Comparison of ENCODE assay signal across 8 cellular contexts in the genomic region with DNA sequence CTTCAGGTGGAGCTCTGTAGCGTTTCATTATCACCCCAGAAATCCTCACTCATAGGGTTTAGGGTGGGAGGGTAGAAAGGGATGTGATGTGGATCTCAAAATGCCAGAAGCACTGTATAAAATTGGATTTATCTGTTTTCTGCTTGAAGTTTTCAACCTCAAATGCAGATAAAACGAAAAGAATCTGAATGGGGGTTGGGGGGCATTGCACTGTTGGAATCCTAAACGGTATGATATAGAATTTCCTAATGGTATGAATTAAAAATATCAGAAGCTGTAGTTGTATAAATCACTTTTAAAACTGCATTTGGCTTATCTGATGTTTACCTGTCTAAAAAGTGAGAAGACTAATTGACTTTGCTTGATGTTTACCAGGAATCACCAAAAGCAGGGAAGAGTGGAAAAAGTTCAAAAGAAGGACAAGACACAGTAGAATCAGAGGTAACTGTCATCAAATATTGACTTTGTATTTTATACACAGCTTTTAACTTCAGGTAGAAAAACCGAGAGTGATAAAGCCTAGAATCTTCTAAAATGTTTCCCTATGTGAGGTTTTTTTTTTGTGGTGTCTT. TPM values are rescaled to one million over a fixed set of nuclear protein-coding genes. Genes with fewer than 3 reads are reported as not detected.
DNase-seq lines count a peak whose midpoint lies in the region; ATAC-seq and TF ChIP-seq lines count a peak whose summit lies in the region.

No MANE protein-coding gene starts in this region.

- H3K4me3 Mint-ChIP-seq in T-helper 2 cell treated with Interferon-gamma antibody and Interleukin-4, amounts not matched to agents 5 μg/mL and 100 μg/mL, for 36 hours, result peak overlapping the region; percentile 88

- no peak for TF ChIP-seq CTCF in kidney epithelial cell (IDR thresholded peaks at IDR 0.05; ENCODE audit: insufficient read depth, low read length, poor library complexity, severe bottlenecking)
- TF ChIP-seq CTCF in suprapubic skin (IDR thresholded peaks at IDR 0.05), result no peak

- H3K4me3 ChIP-seq in adipocyte (ENCODE audit: low read length) (peak overlapping the region; percentile 84), kidney epithelial cell (ENCODE audit: low read depth, low read length) (peak overlapping the region; percentile 68), suprapubic skin (peak overlapping the region; percentile 68)

- H3K4me1 ChIP-seq in adipocyte (ENCODE audit: control insufficient read depth, insufficient read depth, low read length) (peaks cover 9% of the 10 kb centered on the region), suprapubic skin (peaks cover 24% of the 10 kb centered on the region)

- H3K27ac ChIP-seq in suprapubic skin, result no peak overlapping the region

- peak overlapping the region; percentile 79 for H3K9ac ChIP-seq in adipocyte (ENCODE audit: low read length)

- DNase-seq in T-helper 2 cell treated with Interferon-gamma antibody and Interleukin-4, amounts not matched to agents 5 μg/mL and 100 μg/mL, for 36 hours (ENCODE audit: low spot score), result no peak
- DNase-seq in T-helper 2 cell, result no peak
- no peak for DNase-seq in adipocyte (ENCODE audit: low read depth)
- DNase-seq in kidney epithelial cell (ENCODE audit: low read depth), result no peak
- no peak for DNase-seq in suprapubic skin (ENCODE audit: low spot score in 2 of 2)
- no peak for DNase-seq in HT-29 (ENCODE audit: low spot score)

- peaks cover 6% of the 10 kb centered on the region for H3K27me3 Mint-ChIP-seq in T-helper 2 cell treated with Interferon-gamma antibody and Interleukin-4, amounts not matched to agents 5 μg/mL and 100 μg/mL, for 36 hours (ENCODE audit: low read depth)

- H3K36me3 ChIP-seq in adipocyte (ENCODE audit: control insufficient read depth, insufficient read depth, low read length, severe bottlenecking) (peaks cover 2% of the 10 kb centered on the region), kidney epithelial cell (ENCODE audit: control insufficient read depth, insufficient read depth, low read length) (no peaks in the 10 kb centered on the region), suprapubic skin (peaks cover 4% of the 10 kb centered on the region)

- 28% methylated on average over 4 of the region's 4 CpGs for WGBS in suprapubic skin

- H3K9me3 ChIP-seq in adipocyte (ENCODE audit: control insufficient read depth, low read length) (no peaks in the 10 kb centered on the region), suprapubic skin (no peaks in the 10 kb centered on the region)

- no peaks in the 10 kb centered on the region for H3K9me3 Mint-ChIP-seq in T-helper 2 cell treated with Interferon-gamma antibody and Interleukin-4, amounts not matched to agents 5 μg/mL and 100 μg/mL, for 36 hours

- H3K36me3 Mint-ChIP-seq in T-helper 2 cell treated with Interferon-gamma antibody and Interleukin-4, amounts not matched to agents 5 μg/mL and 100 μg/mL, for 36 hours (ENCODE audit: low read depth), result peaks cover 15% of the 10 kb centered on the region

- H3K27me3 ChIP-seq in adipocyte (replicated peaks; ENCODE audit: control insufficient read depth, insufficient read depth, low read length) (no peaks in the 10 kb centered on the region), kidney epithelial cell (ENCODE audit: control insufficient read depth, insufficient read depth, low read length) (no peaks in the 10 kb centered on the region), suprapubic skin (no peaks in the 10 kb centered on the region)

- TF ChIP-seq POLR2A in suprapubic skin (IDR thresholded peaks at IDR 0.05), result no peak

- ATAC-seq in GM18870 (IDR thresholded peaks at IDR 0.05; ENCODE audit: unreplicated experiment) (no peak), GM19023 (IDR thresholded peaks at IDR 0.05; ENCODE audit: unreplicated experiment) (no peak)

- peak overlapping the region; percentile 72 for H3K27ac Mint-ChIP-seq in T-helper 2 cell treated with Interferon-gamma antibody and Interleukin-4, amounts not matched to agents 5 μg/mL and 100 μg/mL, for 36 hours

- TF ChIP-seq EP300 in suprapubic skin (IDR thresholded peaks at IDR 0.05), result no peak

- H3K4me1 Mint-ChIP-seq in T-helper 2 cell treated with Interferon-gamma antibody and Interleukin-4, amounts not matched to agents 5 μg/mL and 100 μg/mL, for 36 hours (ENCODE audit: low read depth), result peaks cover 35% of the 10 kb centered on the region

RNA-seq across cellular contexts. Expression of gene PPP2R5C, which starts 1.1 kb away (rescaled TPM):
- total RNA-seq in kidney epithelial cell (59.9 and 79.6 TPM in 2 replicates), suprapubic skin (100 to 1,000 TPM; 104 to 149 (median 119) TPM)
- 41.4 and 47.9 TPM in 2 replicates for total RNA-seq in HT-29 (2014; rRNA removed; shearing (Covaris generic))
